9 cellular contexts compared by ENCODE assay signal in the genomic region with DNA sequence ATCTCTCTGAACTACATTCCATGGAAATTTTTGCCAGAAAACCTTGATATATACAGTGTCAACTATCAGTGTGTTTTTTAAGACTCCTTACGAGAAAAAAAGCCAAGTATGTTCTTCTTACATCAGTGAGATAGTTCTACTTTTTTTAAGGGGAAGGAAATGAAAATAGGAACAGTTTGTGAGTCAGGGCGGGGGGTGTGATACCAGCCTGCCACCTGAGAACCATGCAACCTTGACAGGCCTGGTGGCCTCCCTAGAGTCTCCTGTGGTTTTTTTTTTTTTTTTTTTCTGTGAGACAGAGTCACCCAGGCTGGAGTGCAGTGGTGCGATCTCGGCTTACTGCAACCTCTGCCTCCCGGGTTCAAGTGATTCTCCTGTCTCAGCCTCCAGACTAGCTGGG.
DNase-seq lines count a peak whose midpoint lies in the region; ATAC-seq and TF ChIP-seq lines count a peak whose summit lies in the region.
"Had no signal": no experiment of that assay in that cellular context is flagged by ENCODE, and none has a peak within 500 bp of the region (broad histone marks: within the 10 kb centered on the region; RNA-seq: fewer than 3 reads in every experiment).

No MANE protein-coding gene starts in this region.

- intact Hi-C loops in Right ventricle myocardium inferior (cut with DNase I) (no loop called here), left ventricle myocardium superior (cut with micrococcal nuclease) (no loop called here), PC-3 (cut with micrococcal nuclease) (no loop called here)

- H2AFZ ChIP-seq in PC-3 (ENCODE audit: low read length) = no peak overlapping the region

- H3K4me3 ChIP-seq in PC-3 (ENCODE audit: low read length) (no peak overlapping the region), tibial nerve (no peak overlapping the region)

- no TSS peak for BruUV-seq in PC-3 (replicated peaks; lab: Mats Ljungman, UMichigan)

- H3K9me2 ChIP-seq in PC-3 (replicated peaks; ENCODE audit: low read length) = no peaks in the 10 kb centered on the region

- ATAC-seq in Right ventricle myocardium inferior (peak; percentile 48), left ventricle myocardium superior (no peak), HG02642 (IDR thresholded peaks at IDR 0.05; ENCODE audit: poor library complexity, unreplicated experiment) (peak; percentile 76), PC-3 (no peak)

- H3K36me3 ChIP-seq in PC-3 (ENCODE audit: low read depth, low read length) = no peaks in the 10 kb centered on the region
- H3K36me3 ChIP-seq in tibial nerve = no peaks in the 10 kb centered on the region

- CTCF ChIA-PET in PC-3 (lab: Charles Lee) = no interaction called here

- no peaks in the 10 kb centered on the region for H4K20me1 ChIP-seq in PC-3 (ENCODE audit: low read length)

- no peaks in the 10 kb centered on the region for H3K79me2 ChIP-seq in PC-3 (ENCODE audit: low read length)

- H3K4me1 ChIP-seq in PC-3 (ENCODE audit: insufficient read depth, low read length) (peaks cover 7% of the 10 kb centered on the region), tibial nerve (peaks cover 0 to 1% (median 0%) of the 10 kb centered on the region in 4 donors)

- DNase-seq in Right ventricle myocardium inferior (ENCODE audit: missing footprints) (peak; percentile 76), left ventricle myocardium superior (no peak), NAMALWA (ENCODE audit: low spot score) (peak; percentile 72), PC-3 (no peak), tibial nerve (ENCODE audit: low spot score in 2 of 2) (no peak)
- peak; percentile 17 for DNase-seq in stimulated activated CD4-positive, alpha-beta T cell treated with anti-CD3 and anti-CD28 coated beads, Interleukin-4, amount 100 ng/mL, for 24 hours
- DNase-seq in activated effector memory CD4-positive, alpha-beta T cell treated with anti-CD3 and anti-CD28 coated beads, Interleukin-2, amount 50 U/mL, for 16 hours = no peak
- DNase-seq: NCI-H1417 treated with DMSO at 0.1 percent for 48 hours had no signal

- POLR2A ChIA-PET in PC-3 (lab: Charles Lee; ENCODE audit: unreplicated experiment) = no interaction called here

- no peak overlapping the region for H3K9ac ChIP-seq in PC-3 (ENCODE audit: low read length)

- no peak for TF ChIP-seq POLR2A in tibial nerve (IDR thresholded peaks at IDR 0.05)

- TF ChIP-seq CTCF in PC-3 (conservative IDR thresholded peaks at IDR 0.05; ENCODE audit: low read depth, low read length) = no peak
- no peak for TF ChIP-seq CTCF in tibial nerve (IDR thresholded peaks at IDR 0.05)

- 81 to 91% methylated on average over 5 of the region's 5 CpGs for WGBS in tibial nerve, 2 donors

- no peak overlapping the region for H3K27ac ChIP-seq in PC-3 (ENCODE audit: low read length)
- H3K27ac ChIP-seq in tibial nerve = peak overlapping the region in 1 of 4 donors; percentile 26

- TF ChIP-seq EP300 in tibial nerve (IDR thresholded peaks at IDR 0.05) = no peak

- no peaks in the 10 kb centered on the region for H3F3A ChIP-seq in PC-3 (ENCODE audit: low read length, unreplicated experiment)

- H3K9me3 ChIP-seq in PC-3 (ENCODE audit: low read length) (no peaks in the 10 kb centered on the region), tibial nerve (no peaks in the 10 kb centered on the region)

- H3K27me3 ChIP-seq in PC-3 (ENCODE audit: low read length) (no peaks in the 10 kb centered on the region), tibial nerve (no peaks in the 10 kb centered on the region)

- H3K4me2 ChIP-seq in PC-3 (ENCODE audit: low read length) = no peak overlapping the region

Comparison
In these comparisons a context has a peak if more than half of its experiments do, and no peak if none do; other contexts are left out.
1. ATAC-seq: peak in Right ventricle myocardium inferior (single experiment) and HG02642 (single experiment); none in left ventricle myocardium superior (single experiment) and PC-3 (single experiment).
2. DNase-seq: peak in Right ventricle myocardium inferior (single experiment), NAMALWA (single experiment) and stimulated activated CD4-positive, alpha-beta T cell treated with anti-CD3 and anti-CD28 coated beads, Interleukin-4, amount 100 ng/mL, for 24 hours (single experiment); none in left ventricle myocardium superior (single experiment), PC-3 (single experiment), activated effector memory CD4-positive, alpha-beta T cell treated with anti-CD3 and anti-CD28 coated beads, Interleukin-2, amount 50 U/mL, for 16 hours (single experiment) and tibial nerve (0 of 2).